28 cellular contexts compared by ENCODE assay signal in the genomic region with DNA sequence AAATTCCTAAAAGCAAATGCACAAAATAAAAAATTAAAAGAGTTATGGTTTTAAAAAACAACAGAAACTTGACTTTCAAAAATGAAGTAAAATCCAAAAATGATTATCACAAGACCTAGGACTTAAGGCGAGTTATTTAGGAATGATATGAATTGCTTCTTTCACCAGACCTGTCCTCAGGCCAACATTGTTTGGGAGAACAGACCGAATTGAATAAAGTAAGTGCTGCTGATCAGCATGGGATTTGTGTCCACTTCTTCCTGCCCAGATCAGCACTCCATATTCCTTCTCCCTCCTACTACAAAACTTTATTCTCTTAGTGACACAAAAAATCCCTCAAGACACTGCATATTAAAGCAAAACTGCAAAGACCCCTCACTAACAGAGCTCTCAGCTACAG.
"Had no signal": no experiment of that assay in that cellular context is flagged by ENCODE, and none has a peak within 500 bp of the region (broad histone marks: within the 10 kb centered on the region; RNA-seq: fewer than 3 reads in every experiment).

No MANE protein-coding gene starts in this region.

- H3K4me3 Mint-ChIP-seq: activated CD4-positive, alpha-beta memory T cell treated with anti-CD3 and anti-CD28 coated beads, Interleukin-2, amount 10 ng/mL, durations not matched to agents 7 days and 5 days; activated CD4-positive, alpha-beta T cell treated with anti-CD3 and anti-CD28 coated beads for 36 hours; activated CD4-positive, alpha-beta T cell treated with anti-CD3 and anti-CD28 coated beads, Interleukin-2, amount 10 ng/mL, durations not matched to agents 24 days and 14 days; activated naive CD4-positive, alpha-beta T cell treated with anti-CD3 and anti-CD28 coated beads, Interleukin-2, amount 10 ng/mL, durations not matched to agents 7 days and 5 days; activated naive CD8-positive, alpha-beta T cell treated with anti-CD3 and anti-CD28 coated beads, Interleukin-2, amount 10 ng/mL, durations not matched to agents 7 days and 5 days; activated T-cell treated with anti-CD3 and anti-CD28 coated beads, Interleukin-2, amount 50 U/mL, for 24 hours; activated T-cell treated with anti-CD3 and anti-CD28 coated beads, Interleukin-2, amount 50 U/mL, for 72 hours; brain had no signal

- H3K4me3 ChIP-seq: ascending aorta, breast epithelium, cardiac muscle cell, colonic mucosa, gastrocnemius medialis, heart left ventricle had no signal

- H3K27ac Mint-ChIP-seq: activated CD4-positive, alpha-beta memory T cell treated with anti-CD3 and anti-CD28 coated beads, Interleukin-2, amount 10 ng/mL, durations not matched to agents 7 days and 5 days; activated CD4-positive, alpha-beta T cell treated with anti-CD3 and anti-CD28 coated beads for 36 hours; activated CD4-positive, alpha-beta T cell treated with anti-CD3 and anti-CD28 coated beads, Interleukin-2, amount 10 ng/mL, durations not matched to agents 24 days and 14 days; activated naive CD4-positive, alpha-beta T cell treated with anti-CD3 and anti-CD28 coated beads, Interleukin-2, amount 10 ng/mL, durations not matched to agents 7 days and 5 days; activated naive CD4-positive, alpha-beta T cell treated with anti-CD3 and anti-CD28 coated beads, Interleukin-2, amount 50 U/mL, for 72 hours; activated naive CD8-positive, alpha-beta T cell treated with anti-CD3 and anti-CD28 coated beads, Interleukin-2, amount 10 ng/mL, durations not matched to agents 7 days and 5 days; activated T-cell treated with anti-CD3 and anti-CD28 coated beads, Interleukin-2, amount 50 U/mL, for 24 hours; activated T-cell treated with anti-CD3 and anti-CD28 coated beads, Interleukin-2, amount 50 U/mL, for 72 hours had no signal

- H3K4me1 Mint-ChIP-seq: brain had no signal

- H3K27me3 ChIP-seq: ascending aorta, breast epithelium, cardiac muscle cell, colonic mucosa, gastrocnemius medialis, heart left ventricle had no signal

- H3K27me3 Mint-ChIP-seq: activated CD4-positive, alpha-beta memory T cell treated with anti-CD3 and anti-CD28 coated beads, Interleukin-2, amount 10 ng/mL, durations not matched to agents 7 days and 5 days; activated CD4-positive, alpha-beta T cell treated with anti-CD3 and anti-CD28 coated beads for 36 hours; activated CD4-positive, alpha-beta T cell treated with anti-CD3 and anti-CD28 coated beads, Interleukin-2, amount 10 ng/mL, durations not matched to agents 24 days and 14 days; activated naive CD4-positive, alpha-beta T cell treated with anti-CD3 and anti-CD28 coated beads, Interleukin-2, amount 10 ng/mL, durations not matched to agents 7 days and 5 days; activated naive CD8-positive, alpha-beta T cell treated with anti-CD3 and anti-CD28 coated beads, Interleukin-2, amount 10 ng/mL, durations not matched to agents 7 days and 5 days; activated T-cell treated with anti-CD3 and anti-CD28 coated beads, Interleukin-2, amount 50 U/mL, for 24 hours; brain had no signal

- H3K36me3 ChIP-seq: breast epithelium, colonic mucosa had no signal

- H3K27ac ChIP-seq: ascending aorta, breast epithelium, cardiac muscle cell, colonic mucosa, epithelial cell of prostate, gastrocnemius medialis, heart left ventricle had no signal

- H3K4me1 ChIP-seq: breast epithelium, colonic mucosa had no signal

- DNase-seq: activated CD4-positive, alpha-beta memory T cell treated with anti-CD3 and anti-CD28 coated beads, Interleukin-2, amount 10 ng/mL, durations not matched to agents 7 days and 5 days; activated CD4-positive, alpha-beta T cell treated with anti-CD3 and anti-CD28 coated beads for 36 hours; activated CD4-positive, alpha-beta T cell treated with anti-CD3 and anti-CD28 coated beads, Interleukin-2, amount 10 ng/mL, durations not matched to agents 24 days and 14 days; activated CD4-positive, CD25-positive, alpha-beta regulatory T cell; activated CD4-positive, CD25-positive, alpha-beta regulatory T cell treated with anti-CD3 and anti-CD28 coated beads, Interleukin-2, amount 50 U/mL, for 72 hours; activated CD8-positive, alpha-beta memory T cell treated with anti-CD3 and anti-CD28 coated beads, Interleukin-2, amount 50 U/mL, for 48 hours; activated gamma-delta T cell; activated naive CD4-positive, alpha-beta T cell; activated naive CD4-positive, alpha-beta T cell treated with anti-CD3 and anti-CD28 coated beads, Interleukin-2, amount 10 ng/mL, durations not matched to agents 7 days and 5 days; activated naive CD8-positive, alpha-beta T cell treated with anti-CD3 and anti-CD28 coated beads, Interleukin-2, amount 10 ng/mL, durations not matched to agents 7 days and 5 days; activated T-cell treated with anti-CD3 and anti-CD28 coated beads for 4 hours; activated T-cell treated with anti-CD3 and anti-CD28 coated beads, Interleukin-2, amount 50 U/mL, for 24 hours; activated T-cell treated with anti-CD3 and anti-CD28 coated beads, Interleukin-2, amount 50 U/mL, for 72 hours; central memory CD4-positive, alpha-beta T cell; cerebellar nuclear complex; colonic mucosa; effector CD8-positive, alpha-beta T cell; foreskin fibroblast; gastrocnemius medialis; glutamatergic neuron; heart left ventricle; T-helper 2 cell had no signal

- H3K9me3 ChIP-seq: ascending aorta, breast epithelium, colonic mucosa, gastrocnemius medialis, heart left ventricle had no signal

- ATAC-seq: activated CD4-positive, alpha-beta T cell treated with anti-CD3 and anti-CD28 coated beads for 36 hours; activated naive CD4-positive, alpha-beta T cell treated with anti-CD3 and anti-CD28 coated beads, Interleukin-2, amount 50 U/mL, for 72 hours; activated T-cell treated with anti-CD3 and anti-CD28 coated beads, Interleukin-2, amount 50 U/mL, for 72 hours; gastrocnemius medialis; heart left ventricle had no signal

- H3K9me3 Mint-ChIP-seq: activated CD4-positive, alpha-beta memory T cell treated with anti-CD3 and anti-CD28 coated beads, Interleukin-2, amount 10 ng/mL, durations not matched to agents 7 days and 5 days; activated CD4-positive, alpha-beta T cell treated with anti-CD3 and anti-CD28 coated beads, Interleukin-2, amount 10 ng/mL, durations not matched to agents 24 days and 14 days; activated naive CD4-positive, alpha-beta T cell treated with anti-CD3 and anti-CD28 coated beads, Interleukin-2, amount 10 ng/mL, durations not matched to agents 7 days and 5 days; activated naive CD4-positive, alpha-beta T cell treated with anti-CD3 and anti-CD28 coated beads, Interleukin-2, amount 50 U/mL, for 72 hours; activated naive CD8-positive, alpha-beta T cell treated with anti-CD3 and anti-CD28 coated beads, Interleukin-2, amount 10 ng/mL, durations not matched to agents 7 days and 5 days; activated T-cell treated with anti-CD3 and anti-CD28 coated beads, Interleukin-2, amount 50 U/mL, for 24 hours; activated T-cell treated with anti-CD3 and anti-CD28 coated beads, Interleukin-2, amount 50 U/mL, for 72 hours had no signal
